ENCODE assay signal across 13 cellular contexts in genomic region chr4:165464338-165464737, GRCh38.
DNase-seq lines count a peak whose midpoint lies in the region; ATAC-seq, FAIRE-seq and TF ChIP-seq lines count a peak whose summit lies in the region.
"Had no signal": no experiment of that assay in that cellular context is flagged by ENCODE, and none has a peak within 500 bp of the region (broad histone marks: within the 10 kb centered on the region; RNA-seq: fewer than 3 reads in every experiment).

No MANE protein-coding gene starts in this region.

- ATAC-seq in GM18502 (IDR thresholded peaks at IDR 0.05; ENCODE audit: poor library complexity, unreplicated experiment), result peak; percentile 12

- WGBS in stomach, 5 donors, result 59 to 68% (median 62%) methylated on average over 7 of the region's 7 CpGs

- intact Hi-C loops in stomach (cut with DNase I; ENCODE audit: low total_unique reads), result loop anchor here (5.0 kb wide), 1 partner anchor 337 kb away; no protein-coding TSS in a partner anchor

- FAIRE-seq in D721Med (lab: Jason Lieb, UNC), result peak; percentile 25
- peak; percentile 13 for FAIRE-seq in HTR-8/SVneo (lab: Jason Lieb, UNC)

- DNase-seq in D721Med (ENCODE audit: insufficient read length, low spot score) (no peak), HTR-8/SVneo (ENCODE audit: insufficient read length, low spot score) (no peak), cerebellum (ENCODE audit: low spot score) (peak; percentile 58), NCI-H510A (lab: John Stamatoyannopoulos, UW) (no peak), inferior parietal cortex (ENCODE audit: extremely low spot score) (no peak), stomach (no peak), GF-D8 (lab: John Stamatoyannopoulos, UW) (no peak)
- DNase-seq: effector CD8-positive, alpha-beta T cell; left cardiac atrium; natural killer cell; NCI-H226; stimulated activated CD8-positive, alpha-beta memory T cell treated with anti-CD3 and anti-CD28 coated beads, Interleukin-4, amount 100 ng/mL, for 48 hours had no signal

- H3K27ac ChIP-seq in stomach, result no peak overlapping the region

- no peaks in the 10 kb centered on the region for H3K9me3 ChIP-seq in stomach

- no peak overlapping the region for H3K4me3 ChIP-seq in stomach

- TF ChIP-seq CTCF in D721Med (IDR thresholded peaks at IDR 0.05; ENCODE audit: insufficient read depth, missing control alignments) (no peak), stomach (IDR thresholded peaks at IDR 0.05) (no peak)

- no peak for TF ChIP-seq EP300 in stomach (IDR thresholded peaks at IDR 0.05)

- no peaks in the 10 kb centered on the region for H3K27me3 ChIP-seq in stomach

- no peak for TF ChIP-seq POLR2A in stomach (IDR thresholded peaks at IDR 0.05)

- H3K4me1 ChIP-seq in stomach, result peaks cover 0 to 13% (median 6%) of the 10 kb centered on the region in 4 donors

- peaks cover 0 to 5% (median 0%) of the 10 kb centered on the region in 4 donors for H3K36me3 ChIP-seq in stomach
